ENCODE assay signal across 1 cellular context in genomic region chr5:139374909-139375308, GRCh38.
TF ChIP-seq lines count a peak whose summit lies in the region.

No MANE protein-coding gene starts in this region.

TF ChIP-seq in HCT116, 20 proteins besides CTCF, POLR2A, EP300 and RAD21:
- no peak for TF ChIP-seq ZNF274 (IDR thresholded peaks at IDR 0.05; ENCODE audit: low read depth, low read length)
- no peak for TF ChIP-seq REST (IDR thresholded peaks at IDR 0.05; ENCODE audit: low read depth)
- TF ChIP-seq ZFX (IDR thresholded peaks at IDR 0.05) = no peak
- TF ChIP-seq CEBPB (IDR thresholded peaks at IDR 0.05; ENCODE audit: low read depth) = no peak
- no peak for TF ChIP-seq TCF7L2 (IDR thresholded peaks at IDR 0.05; ENCODE audit: borderline replicate concordance, extremely low read depth, insufficient read depth, insufficient read length)
- no peak for TF ChIP-seq EZH2phosphoT487 (IDR thresholded peaks at IDR 0.05; ENCODE audit: borderline replicate concordance)
- TF ChIP-seq EZH2 (IDR thresholded peaks at IDR 0.05) = no peak
- no peak for TF ChIP-seq FOSL1 (IDR thresholded peaks at IDR 0.05; ENCODE audit: low read depth)
- no peak for TF ChIP-seq ZBTB33 (IDR thresholded peaks at IDR 0.05; ENCODE audit: extremely low read depth, insufficient replicate concordance, low read length)
- TF ChIP-seq CBX3 (IDR thresholded peaks at IDR 0.05; ENCODE audit: low read depth) = no peak
- no peak for TF ChIP-seq SRF (IDR thresholded peaks at IDR 0.05; ENCODE audit: low read depth)
- TF ChIP-seq SIN3A (IDR thresholded peaks at IDR 0.05; ENCODE audit: low read depth) = no peak
- no peak for TF ChIP-seq MAX (IDR thresholded peaks at IDR 0.05)
- TF ChIP-seq JUND (IDR thresholded peaks at IDR 0.05) = no peak
